In the genomic region with DNA sequence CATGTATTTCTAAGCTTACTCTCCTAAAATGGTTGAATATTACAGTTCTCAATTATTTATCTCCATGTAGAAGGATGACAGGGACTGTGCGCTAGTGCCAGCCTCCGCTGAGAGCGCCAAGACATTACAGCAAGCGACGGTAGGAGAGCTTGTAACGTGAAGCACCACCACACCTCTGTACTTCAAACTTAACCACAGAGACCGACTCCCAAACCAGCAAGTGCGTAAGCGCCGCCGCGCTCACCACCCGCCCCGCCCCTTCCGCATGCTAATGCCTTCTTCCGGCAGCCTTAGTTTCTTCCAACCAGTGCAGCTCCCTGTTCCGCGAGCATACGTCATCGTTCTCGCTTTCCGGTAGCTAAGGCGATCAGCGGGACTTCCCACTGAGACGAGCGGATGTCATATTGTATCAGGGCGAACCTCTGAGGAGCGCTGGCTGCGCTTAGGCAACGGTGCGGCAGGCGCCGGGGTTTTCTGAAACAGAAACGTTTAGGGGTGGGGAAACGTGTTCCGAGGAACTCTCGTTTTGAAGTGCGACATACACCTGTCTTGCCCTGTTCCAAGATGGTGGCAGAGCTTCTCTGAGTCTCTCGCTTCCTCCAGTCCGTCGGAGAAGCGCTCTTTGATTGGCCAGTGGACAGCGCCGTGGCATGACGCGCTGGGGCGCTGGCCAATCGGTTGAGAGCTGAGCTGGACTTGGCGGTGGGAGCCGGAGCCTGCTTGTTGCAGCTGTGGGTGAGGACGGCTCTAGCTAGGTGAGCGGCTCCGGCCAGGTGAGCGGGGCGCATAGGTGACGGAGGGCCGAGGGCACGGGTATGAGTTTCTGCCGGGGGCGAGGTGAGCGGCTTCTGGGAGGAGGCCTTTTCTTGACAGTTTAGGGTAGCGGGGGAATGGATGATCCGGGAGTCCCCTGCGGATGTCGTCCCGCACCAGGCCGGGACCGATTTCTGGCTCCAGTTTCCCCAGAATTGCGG, we compare ENCODE assay signal across 8 cellular contexts. TPM values are rescaled to one million over a fixed set of nuclear protein-coding genes. Genes with fewer than 3 reads are reported as not detected.
A peak's percentile ranks its signal among the peaks of the same experiment; 100 is the strongest.
DNase-seq lines count a peak whose midpoint lies in the region; ATAC-seq, FAIRE-seq and TF ChIP-seq lines count a peak whose summit lies in the region.

A gene (plus strand): TSS at position 723 of the 974 bp plus-strand sequence. CDS start 2,896 bp downstream, outside the sequence.

- no peaks in the 10 kb centered on the region for H3K9me3 ChIP-seq in astrocyte (ENCODE audit: insufficient read depth, low read depth, low read length)
- H3K9me3 ChIP-seq in right cardiac atrium (ENCODE audit: control insufficient read depth, low read length) = no peaks in the 10 kb centered on the region
- H3K9me3 ChIP-seq in uterus = no peaks in the 10 kb centered on the region

- peak within 1 kb of the TSS; percentile 88 for H3K9ac ChIP-seq in astrocyte (ENCODE audit: low read length)

- DNase-seq in NCI-H2029 (lab: John Stamatoyannopoulos, UW) = peak; percentile 97
- DNase-seq in T-helper 22 cell (ENCODE audit: low read depth) = peak; percentile 96
- peak; percentile 97 for DNase-seq in astrocyte (ENCODE audit: low read depth)
- peak; percentile 97 to 99 (median 98) for DNase-seq in right cardiac atrium
- DNase-seq in pulmonary artery endothelial cell (ENCODE audit: low read depth, low spot score) = peak; percentile 92
- peak; percentile 94 to 97 for DNase-seq in uterus

- peak within 1 kb of the TSS; percentile 99 for H3K27ac Mint-ChIP-seq in astrocyte (ENCODE audit: unreplicated experiment)

- under 1% methylated on average over 69 of the region's 69 CpGs for WGBS in right cardiac atrium

- peaks cover 24% of the 10 kb centered on the region for H3K36me3 ChIP-seq in astrocyte (ENCODE audit: insufficient read depth, low read length)
- no peaks in the 10 kb centered on the region for H3K36me3 ChIP-seq in uterus

- peaks cover 3% of the 10 kb centered on the region for H3K36me3 Mint-ChIP-seq in astrocyte (ENCODE audit: low read depth, unreplicated experiment)

- peak within 1 kb of the TSS; percentile 95 for H2AFZ ChIP-seq in astrocyte (ENCODE audit: low read depth, low read length)

- H3K27ac ChIP-seq in astrocyte (ENCODE audit: low read depth, low read length) (peak within 1 kb of the TSS; percentile 96), right cardiac atrium (ENCODE audit: low read length) (peak within 1 kb of the TSS; percentile 100), uterus (peak within 1 kb of the TSS; percentile 97)

- peak; percentile 80 for FAIRE-seq in astrocyte (lab: Jason Lieb, UNC)

- peaks cover 8% of the 10 kb centered on the region for H3K4me1 ChIP-seq in astrocyte (ENCODE audit: insufficient read depth, low read length)
- H3K4me1 ChIP-seq in right cardiac atrium (ENCODE audit: control insufficient read depth, insufficient read depth, low read length) = no peaks in the 10 kb centered on the region
- no peaks in the 10 kb centered on the region for H3K4me1 ChIP-seq in uterus

- peak within 1 kb of the TSS; percentile 93 for H3K4me3 ChIP-seq in astrocyte (ENCODE audit: insufficient read depth, low read depth, low read length)
- H3K4me3 ChIP-seq in right cardiac atrium (ENCODE audit: low read length) = peak within 1 kb of the TSS; percentile 88
- H3K4me3 ChIP-seq in uterus = peak within 1 kb of the TSS; percentile 60 to 92

- TF ChIP-seq CTCF in astrocyte (IDR thresholded peaks at IDR 0.05; ENCODE audit: insufficient read depth, low read depth, low read length) = no peak
- no peak for TF ChIP-seq CTCF in uterus (IDR thresholded peaks at IDR 0.05)

- H3K4me2 ChIP-seq in astrocyte (ENCODE audit: low read length) = peak within 1 kb of the TSS; percentile 95

- peak within 1 kb of the TSS; percentile 100 for H3K4me3 Mint-ChIP-seq in astrocyte (ENCODE audit: unreplicated experiment)

- intact Hi-C loops in right cardiac atrium (cut with DNase I) (no loop called here), uterus (cut with DNase I; ENCODE audit: low total_unique reads) (no loop called here)

- no peaks in the 10 kb centered on the region for H3K9me3 Mint-ChIP-seq in astrocyte (ENCODE audit: unreplicated experiment)

- H3K27me3 ChIP-seq in astrocyte (ENCODE audit: insufficient read depth, low read length) = peaks cover 5% of the 10 kb centered on the region
- no peaks in the 10 kb centered on the region for H3K27me3 ChIP-seq in right cardiac atrium (ENCODE audit: control insufficient read depth, insufficient read depth)
- no peaks in the 10 kb centered on the region for H3K27me3 ChIP-seq in uterus

- ATAC-seq in GM18505 (IDR thresholded peaks at IDR 0.05; ENCODE audit: unreplicated experiment) (peak; percentile 92), HG02973 (IDR thresholded peaks at IDR 0.05; ENCODE audit: unreplicated experiment) (peak; percentile 92), right cardiac atrium (peak; percentile 99)

- peaks cover 9% of the 10 kb centered on the region for H3K4me1 Mint-ChIP-seq in astrocyte (ENCODE audit: low read depth, unreplicated experiment)

- TF ChIP-seq POLR2A in GM18505 (IDR thresholded peaks at IDR 0.05; ENCODE audit: borderline replicate concordance, extremely low read depth, insufficient read depth, insufficient read length) (peak; percentile 90), uterus (IDR thresholded peaks at IDR 0.05) (peak; percentile 68 to 81)

- no peaks in the 10 kb centered on the region for H4K20me1 ChIP-seq in astrocyte (ENCODE audit: insufficient read depth, low read length)

- H3K79me2 ChIP-seq in astrocyte (ENCODE audit: insufficient read depth, low read length) = peaks cover 34% of the 10 kb centered on the region

- no peaks in the 10 kb centered on the region for H3K27me3 Mint-ChIP-seq in astrocyte (ENCODE audit: low read depth, unreplicated experiment)

RNA-seq across cellular contexts. Expression of the gene that starts here (rescaled TPM):
- total RNA-seq in astrocyte (61.5 and 66.4 TPM in 2 replicates), right cardiac atrium (10 to 100 TPM in 3 of 4 donors, 1 to 10 TPM in 1; 7.8 to 23.9 (median 14.5) TPM), pulmonary artery endothelial cell (49.2 and 64.4 TPM in 2 replicates), uterus (10 to 100 TPM; 27.1 to 49.2 (median 43.4) TPM)
- 4.3 TPM for polyA plus RNA-seq in right cardiac atrium

Comparison
In these comparisons a context has a peak if more than half of its experiments do, and no peak if none do; other contexts are left out.
1. Peak in every context shown above with its lines: DNase-seq, ATAC-seq, H3K4me3 ChIP-seq and H3K27ac ChIP-seq.